ENCODE assay signal across 1 cellular context in the genomic region with DNA sequence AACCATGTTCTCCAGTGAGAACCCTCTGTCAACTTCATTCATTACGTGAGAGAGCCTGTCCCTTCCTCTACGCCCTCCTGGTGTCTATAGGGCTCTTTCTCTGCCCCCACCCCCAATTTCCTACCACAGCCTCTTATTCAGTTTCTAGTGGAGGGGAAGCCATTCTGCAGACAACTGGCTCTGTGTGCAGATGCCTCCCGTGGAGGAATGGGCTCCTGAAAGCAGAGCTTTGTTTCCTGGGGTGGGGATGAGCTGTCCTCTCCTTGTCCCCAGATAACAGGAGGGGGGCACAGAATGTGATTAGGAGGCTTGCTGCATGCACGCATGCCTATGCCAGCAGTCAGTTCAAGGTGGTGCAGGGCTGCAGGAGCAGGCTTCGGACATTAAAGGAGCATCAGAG.
A peak's percentile ranks its signal among the peaks of the same experiment; 100 is the strongest.
TF ChIP-seq lines count a peak whose summit lies in the region.

No MANE protein-coding gene starts in this region.

TF ChIP-seq in HepG2, 621 proteins besides CTCF, POLR2A, EP300 and RAD21:
- TF ChIP-seq, protein P1, sequence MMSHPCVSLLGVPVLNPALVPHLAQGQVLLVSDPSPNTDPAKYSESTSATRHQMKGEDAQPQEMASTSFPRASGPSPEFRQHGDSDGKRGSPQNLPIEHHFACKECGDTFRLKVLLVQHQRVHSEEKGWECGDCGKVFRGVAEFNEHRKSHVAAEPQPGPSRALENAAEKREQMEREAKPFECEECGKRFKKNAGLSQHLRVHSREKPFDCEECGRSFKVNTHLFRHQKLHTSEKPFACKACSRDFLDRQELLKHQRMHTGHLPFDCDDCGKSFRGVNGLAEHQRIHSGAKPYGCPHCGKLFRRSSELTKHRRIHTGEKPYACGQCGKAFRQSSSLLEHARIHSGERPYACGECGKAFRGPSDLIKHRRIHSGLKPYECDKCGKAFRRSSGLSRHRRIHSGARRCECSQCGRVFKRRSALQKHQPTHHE (CRISPR knock-in tag; IDR thresholded peaks at IDR 0.05; ENCODE audit: borderline replicate concordance): 0 out of 2 replicates have a peak, but pooled peaks have one; percentile 38
- TF ChIP-seq ZBTB38 (CRISPR knock-in tag; IDR thresholded peaks at IDR 0.05): no peak
